8 cellular contexts compared by ENCODE assay signal in the genomic region with DNA sequence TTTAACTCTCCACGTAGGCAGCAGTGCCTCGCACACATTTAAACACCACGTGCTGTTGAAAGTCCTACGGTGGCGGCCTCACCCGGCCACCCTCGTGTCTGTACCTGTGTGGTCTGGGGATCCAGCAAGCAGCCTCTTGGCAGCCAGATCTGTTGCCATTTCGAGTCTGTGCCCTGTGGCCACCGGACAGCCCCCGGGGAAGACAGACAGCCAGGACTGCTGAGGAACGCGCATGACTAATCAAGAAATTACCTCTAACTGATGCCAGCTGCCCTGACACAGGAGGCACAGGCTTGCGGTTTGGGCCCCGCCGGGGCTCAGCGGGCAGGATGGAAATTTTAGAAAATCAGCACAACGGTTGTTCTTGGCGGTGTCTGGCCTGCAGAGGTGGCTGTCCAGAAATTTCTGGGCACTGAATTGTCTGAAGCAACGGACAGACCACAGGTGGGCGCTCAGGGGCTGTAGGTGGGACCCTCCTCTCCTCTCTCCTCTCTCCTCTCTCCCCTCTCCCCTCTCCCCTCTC. TPM values are rescaled to one million over a fixed set of nuclear protein-coding genes. Genes with fewer than 3 reads are reported as not detected.
DNase-seq lines count a peak whose midpoint lies in the region; ATAC-seq lines count a peak whose summit lies in the region.

No MANE protein-coding gene starts in this region.

- peaks cover 86% of the 10 kb centered on the region for H3K4me1 Mint-ChIP-seq in activated naive CD4-positive, alpha-beta T cell treated with anti-CD3 and anti-CD28 coated beads, Interleukin-2, amount 50 U/mL, for 24 hours
- H3K4me1 Mint-ChIP-seq in naive thymus-derived CD4-positive, alpha-beta T cell, result peaks cover 36 to 92% (median 84%) of the 10 kb centered on the region in 7 donors

- no peak overlapping the region for H3K4me3 ChIP-seq in naive thymus-derived CD4-positive, alpha-beta T cell (ENCODE audit: low read length)

- peak overlapping the region; percentile 90 for H3K27ac Mint-ChIP-seq in activated naive CD4-positive, alpha-beta T cell treated with anti-CD3 and anti-CD28 coated beads, Interleukin-2, amount 50 U/mL, for 24 hours
- peak overlapping the region; percentile 90 to 98 (median 97) for H3K27ac Mint-ChIP-seq in naive thymus-derived CD4-positive, alpha-beta T cell

- CTCF ChIA-PET in naive thymus-derived CD4-positive, alpha-beta T cell (lab: Charles Lee), result no interaction called here

- ATAC-seq in GM19023 (IDR thresholded peaks at IDR 0.05; ENCODE audit: unreplicated experiment) (peak; percentile 46), HG03342 (IDR thresholded peaks at IDR 0.05; ENCODE audit: unreplicated experiment) (peak; percentile 39)
- peak; percentile 55 for ATAC-seq in naive thymus-derived CD4-positive, alpha-beta T cell

- H3K36me3 Mint-ChIP-seq in activated naive CD4-positive, alpha-beta T cell treated with anti-CD3 and anti-CD28 coated beads, Interleukin-2, amount 50 U/mL, for 24 hours, result peaks cover 17% of the 10 kb centered on the region
- peaks cover 13 to 58% (median 30%) of the 10 kb centered on the region in 5 donors for H3K36me3 Mint-ChIP-seq in naive thymus-derived CD4-positive, alpha-beta T cell

- H3K27me3 ChIP-seq in naive thymus-derived CD4-positive, alpha-beta T cell (ENCODE audit: control insufficient read depth in 2 of 2, insufficient read depth in 2 of 2, low read length in 2 of 2), result no peaks in the 10 kb centered on the region

- intact Hi-C loops in naive thymus-derived CD4-positive, alpha-beta T cell (cut with micrococcal nuclease), result loop anchor here in 1 of 2 donors (2.0 kb wide), 1 partner anchor 14 kb away; no protein-coding TSS in a partner anchor

- H3K27me3 Mint-ChIP-seq in activated naive CD4-positive, alpha-beta T cell treated with anti-CD3 and anti-CD28 coated beads, Interleukin-2, amount 50 U/mL, for 24 hours, result no peaks in the 10 kb centered on the region
- no peaks in the 10 kb centered on the region for H3K27me3 Mint-ChIP-seq in naive thymus-derived CD4-positive, alpha-beta T cell

- peak overlapping the region; percentile 71 for H3K27ac ChIP-seq in naive thymus-derived CD4-positive, alpha-beta T cell (ENCODE audit: low read depth, low read length)

- peaks cover 7 to 30% (median 7%) of the 10 kb centered on the region in 3 experiments for H3K36me3 ChIP-seq in naive thymus-derived CD4-positive, alpha-beta T cell (ENCODE audit: control insufficient read depth in 2 of 3, insufficient read depth in 3 of 3, low read length in 3 of 3)

- H3K9me3 Mint-ChIP-seq in activated naive CD4-positive, alpha-beta T cell treated with anti-CD3 and anti-CD28 coated beads, Interleukin-2, amount 50 U/mL, for 24 hours, result peaks cover 5% of the 10 kb centered on the region
- H3K9me3 Mint-ChIP-seq in naive thymus-derived CD4-positive, alpha-beta T cell, result peaks cover 0 to 13% (median 3%) of the 10 kb centered on the region in 11 donors

- in situ Hi-C loops in ACHN (cut with HindIII; ENCODE audit: low pct_ligation_motif_present, low pct_unique_long_range_greater_than_20kb, low sequenced_read_pairs), result no loop called here

- POLR2A ChIA-PET in naive thymus-derived CD4-positive, alpha-beta T cell (lab: Charles Lee), result no interaction called here

- H3K9me3 ChIP-seq in naive thymus-derived CD4-positive, alpha-beta T cell (ENCODE audit: control insufficient read depth in 2 of 3, low read length in 3 of 3), result no peaks in the 10 kb centered on the region

- peak; percentile 70 for DNase-seq in ACHN
- peak; percentile 65 for DNase-seq in SW480 (ENCODE audit: low spot score)
- peak; percentile 44 to 77 (median 60) for DNase-seq in naive thymus-derived CD4-positive, alpha-beta T cell
- DNase-seq in HuH-7 (ENCODE audit: low spot score), result no peak
- no peak for DNase-seq in DMS114 treated with DMSO at 0.1 percent for 48 hours (lab: John Stamatoyannopoulos, UW; ENCODE audit: unreplicated experiment)

- H3K4me1 ChIP-seq in naive thymus-derived CD4-positive, alpha-beta T cell (ENCODE audit: control insufficient read depth in 2 of 2, insufficient read depth in 2 of 2, low read length in 2 of 2), result peaks cover 83 to 86% of the 10 kb centered on the region in 2 donors

- peak overlapping the region; percentile 65 for H3K4me3 Mint-ChIP-seq in activated naive CD4-positive, alpha-beta T cell treated with anti-CD3 and anti-CD28 coated beads, Interleukin-2, amount 50 U/mL, for 24 hours
- H3K4me3 Mint-ChIP-seq in naive thymus-derived CD4-positive, alpha-beta T cell, result peak overlapping the region; percentile 51 to 87 (median 74)

RNA-seq across cellular contexts. Expression of gene ASMTL, which starts 15.6 kb away (rescaled TPM):
- total RNA-seq in naive thymus-derived CD4-positive, alpha-beta T cell, result 10 to 100 TPM; 30.9 to 50.0 (median 41.7) TPM
- 10 to 100 TPM; 41.0 to 46.0 TPM for polyA plus RNA-seq in naive thymus-derived CD4-positive, alpha-beta T cell

Comparison
In these comparisons a context has a peak if more than half of its experiments do, and no peak if none do; other contexts are left out.
1. DNase-seq: peak in ACHN (single experiment), SW480 (single experiment) and naive thymus-derived CD4-positive, alpha-beta T cell (9 of 9); none in HuH-7 (single experiment) and DMS114 treated with DMSO at 0.1 percent for 48 hours (single experiment).
2. Peak in every context shown above with its lines, with median percentiles within 50 percentile points of each other: ATAC-seq.